In the genomic region with DNA sequence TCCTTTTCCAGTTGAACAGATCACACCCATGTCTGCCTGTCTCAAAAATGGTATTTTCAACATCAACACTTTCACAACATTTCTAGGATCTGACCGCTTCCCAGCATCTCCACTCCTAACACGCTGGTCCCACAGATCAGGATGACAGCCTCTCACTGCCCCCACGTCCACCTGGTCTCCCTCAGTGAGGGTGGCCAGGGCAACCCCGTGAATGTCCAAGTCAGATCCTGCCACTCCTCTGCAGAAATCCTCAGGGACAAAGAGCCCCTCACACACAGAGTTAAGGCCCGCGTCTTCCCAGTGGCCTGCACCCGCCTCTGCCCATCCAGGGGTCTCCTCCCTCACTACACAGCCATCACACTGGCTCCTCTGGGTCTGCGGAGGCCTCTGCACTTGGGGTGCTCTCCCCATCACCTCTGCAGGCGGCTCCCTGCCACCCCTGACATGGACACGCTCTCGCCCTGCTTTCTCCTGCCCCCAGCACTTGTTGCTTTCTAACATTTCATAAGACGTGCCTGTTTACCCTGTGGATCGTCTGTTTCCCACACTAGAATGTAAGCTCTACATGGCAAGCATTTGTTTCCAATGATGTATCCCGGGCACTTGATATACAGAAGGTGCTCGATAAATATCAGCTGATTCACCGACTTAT, we compare ENCODE assay signal across 1 cellular context.
TF ChIP-seq lines count a peak whose summit lies in the region.

No MANE protein-coding gene starts in this region.

TF ChIP-seq in WTC11, 78 proteins besides CTCF, POLR2A, EP300 and RAD21 (continued from another document):
- TF ChIP-seq GABPB1 (CRISPR knock-in tag; IDR thresholded peaks at IDR 0.05) (no peak), TP53 (CRISPR knock-in tag; IDR thresholded peaks at IDR 0.05) (no peak), IRF2 (CRISPR knock-in tag; IDR thresholded peaks at IDR 0.05; ENCODE audit: borderline replicate concordance, low read depth) (no peak)
